Comparison of ENCODE assay signal across 19 cellular contexts in the genomic region with DNA sequence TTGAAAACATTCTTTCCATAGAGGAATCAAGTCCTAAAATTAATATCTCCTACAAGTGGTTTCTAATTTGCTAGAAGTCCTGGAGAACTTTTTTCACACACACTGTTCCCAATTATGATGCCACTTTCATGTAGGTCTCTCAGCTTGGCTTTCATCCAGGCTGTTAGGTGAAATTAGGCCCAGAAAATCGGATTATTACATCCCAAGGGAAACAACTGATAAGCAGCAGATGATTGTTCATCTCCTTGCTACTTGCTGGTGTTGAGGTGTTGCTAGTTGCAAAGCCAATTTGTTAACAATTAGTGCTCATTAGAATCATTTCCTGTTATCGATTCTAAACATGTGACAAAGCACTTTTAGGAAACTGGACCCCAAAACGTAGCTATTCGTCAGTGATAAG.
"Had no signal": no experiment of that assay in that cellular context is flagged by ENCODE, and none has a peak within 500 bp of the region (broad histone marks: within the 10 kb centered on the region; RNA-seq: fewer than 3 reads in every experiment).

No MANE protein-coding gene starts in this region.

- FAIRE-seq: islet of Langerhans had no signal

- DNase-seq: activated CD4-positive, alpha-beta memory T cell treated with anti-CD3 and anti-CD28 coated beads for 36 hours; activated CD4-positive, alpha-beta T cell treated with anti-CD3 and anti-CD28 coated beads for 48 hours; activated CD4-positive, CD25-positive, alpha-beta regulatory T cell; activated effector memory CD4-positive, alpha-beta T cell treated with Interleukin-2 at 50 U/mL for 16 hours; activated naive CD4-positive, alpha-beta T cell treated with anti-CD3 and anti-CD28 coated beads, Interleukin-2, amount 10 ng/mL, durations not matched to agents 7 days and 5 days; activated T-cell treated with anti-CD3 and anti-CD28 coated beads, Interleukin-2, amount 50 U/mL, for 72 hours; cortex of kidney; endodermal cell; head of caudate nucleus; left ventricle myocardium superior; mammary epithelial cell; midbrain; natural killer cell; spleen; stimulated activated CD4-positive, alpha-beta T cell treated with anti-CD3 and anti-CD28 coated beads, Interleukin-4, amount 100 ng/mL, for 1 hour; stimulated activated naive CD4-positive, alpha-beta T cell treated with Interleukin-2 at 50 U/mL for 16 hours; T1000 had no signal

- ATAC-seq: activated T-cell treated with anti-CD3 and anti-CD28 coated beads, Interleukin-2, amount 50 U/mL, for 72 hours; gastroesophageal sphincter; left ventricle myocardium superior; natural killer cell had no signal
